ENCODE assay signal across 7 cellular contexts in genomic region chr10:63250032-63250431, GRCh38.
"Had no signal": no experiment of that assay in that cellular context is flagged by ENCODE, and none has a peak within 500 bp of the region (broad histone marks: within the 10 kb centered on the region; RNA-seq: fewer than 3 reads in every experiment).

No MANE protein-coding gene starts in this region.

- H3K4me1 ChIP-seq: HAP-1 had no signal

- ATAC-seq: HCT116 had no signal

- H3K9me3 ChIP-seq: HAP-1 had no signal

- DNase-seq: GM23248, GOT3, H7, IMR-90, KBM-7 had no signal

- H3K36me3 ChIP-seq: HAP-1 had no signal

- H3K4me3 ChIP-seq: GM23248, HAP-1 had no signal

- H3K27ac ChIP-seq: GM23248 had no signal
